Comparison of ENCODE assay signal across 1 cellular context in the genomic region with DNA sequence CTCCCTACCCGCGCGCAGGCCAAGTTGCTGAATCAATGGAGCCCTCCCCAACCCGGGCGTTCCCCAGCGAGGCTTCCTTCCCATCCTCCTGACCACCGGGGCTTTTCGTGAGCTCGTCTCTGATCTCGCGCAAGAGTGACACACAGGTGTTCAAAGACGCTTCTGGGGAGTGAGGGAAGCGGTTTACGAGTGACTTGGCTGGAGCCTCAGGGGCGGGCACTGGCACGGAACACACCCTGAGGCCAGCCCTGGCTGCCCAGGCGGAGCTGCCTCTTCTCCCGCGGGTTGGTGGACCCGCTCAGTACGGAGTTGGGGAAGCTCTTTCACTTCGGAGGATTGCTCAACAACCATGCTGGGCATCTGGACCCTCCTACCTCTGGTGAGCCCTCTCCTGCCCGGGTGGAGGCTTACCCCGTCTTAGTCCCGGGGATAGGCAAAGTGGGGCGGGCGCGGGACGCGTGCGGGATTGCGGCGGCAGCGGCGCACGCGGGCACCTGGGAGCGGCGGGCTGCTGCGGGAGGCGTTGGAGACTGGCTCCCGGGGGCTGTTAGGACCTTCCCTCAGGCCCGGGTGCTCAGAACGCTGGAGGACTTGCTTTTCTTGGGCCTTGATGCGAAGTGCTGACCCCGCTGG.
A peak's percentile ranks its signal among the peaks of the same experiment; 100 is the strongest.
TF ChIP-seq lines count a peak whose summit lies in the region.

A gene (plus strand): TSS at position 271 of the 633 bp plus-strand sequence. CDS start 79 bp downstream, at position 350.

TF ChIP-seq in HepG2, 621 proteins besides CTCF, POLR2A, EP300 and RAD21 (continued from another document and continues in another):
- TF ChIP-seq, protein P1, sequence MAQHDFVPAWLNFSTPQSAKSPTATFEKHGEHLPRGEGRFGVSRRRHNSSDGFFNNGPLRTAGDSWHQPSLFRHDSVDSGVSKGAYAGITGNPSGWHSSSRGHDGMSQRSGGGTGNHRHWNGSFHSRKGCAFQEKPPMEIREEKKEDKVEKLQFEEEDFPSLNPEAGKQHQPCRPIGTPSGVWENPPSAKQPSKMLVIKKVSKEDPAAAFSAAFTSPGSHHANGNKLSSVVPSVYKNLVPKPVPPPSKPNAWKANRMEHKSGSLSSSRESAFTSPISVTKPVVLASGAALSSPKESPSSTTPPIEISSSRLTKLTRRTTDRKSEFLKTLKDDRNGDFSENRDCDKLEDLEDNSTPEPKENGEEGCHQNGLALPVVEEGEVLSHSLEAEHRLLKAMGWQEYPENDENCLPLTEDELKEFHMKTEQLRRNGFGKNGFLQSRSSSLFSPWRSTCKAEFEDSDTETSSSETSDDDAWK (CRISPR knock-in tag; IDR thresholded peaks at IDR 0.05), result no peak
- TF ChIP-seq ZNF761 (CRISPR knock-in tag; conservative IDR thresholded peaks at IDR 0.05) (0 out of 2 replicates have a peak, but pooled peaks have one; percentile 44), ZNF670 (CRISPR knock-in tag; IDR thresholded peaks at IDR 0.05; ENCODE audit: borderline replicate concordance) (no peak), RFXANK (CRISPR knock-in tag; IDR thresholded peaks at IDR 0.05) (no peak), MAZ (IDR thresholded peaks at IDR 0.05; ENCODE audit: borderline replicate concordance, low read depth, low read length) (0 out of 2 replicates have a peak, but pooled peaks have one; percentile 25), MAZ (CRISPR knock-in tag; IDR thresholded peaks at IDR 0.05; ENCODE audit: low read depth) (no peak), SIN3A (IDR thresholded peaks at IDR 0.05; ENCODE audit: borderline replicate concordance, low read depth, low read length) (peak; percentile 43; the same call in 1 of the 2 replicates), HOXA5 (CRISPR knock-in tag; IDR thresholded peaks at IDR 0.05) (no peak), CEBPG (CRISPR knock-in tag; IDR thresholded peaks at IDR 0.05) (peak; percentile 70), ZNF891 (CRISPR knock-in tag; IDR thresholded peaks at IDR 0.05) (peak; percentile 48; the same call in 1 of the 2 replicates), ZNF296 (CRISPR knock-in tag; conservative IDR thresholded peaks at IDR 0.05) (0 out of 2 replicates have a peak, but pooled peaks have one; percentile 22), MYC (CRISPR knock-in tag; IDR thresholded peaks at IDR 0.05; ENCODE audit: borderline replicate concordance) (peak; percentile 73; the same call in 1 of the 2 replicates), ZBTB1 (CRISPR knock-in tag; IDR thresholded peaks at IDR 0.05; ENCODE audit: borderline replicate concordance) (peak; percentile 14; the same call in 1 of the 2 replicates), HNRNPL (IDR thresholded peaks at IDR 0.05; ENCODE audit: low read depth, low read length) (peak; percentile 86), ZNF331 (CRISPR knock-in tag; IDR thresholded peaks at IDR 0.05) (peak; percentile 5; the same call in 1 of the 2 replicates), PHF8 (CRISPR knock-in tag; IDR thresholded peaks at IDR 0.05) (peak; percentile 70), ZFX (CRISPR knock-in tag; IDR thresholded peaks at IDR 0.05; ENCODE audit: low read depth) (peak; percentile 74; the same call in 1 of the 2 replicates), SPEN (CRISPR knock-in tag; IDR thresholded peaks at IDR 0.05; ENCODE audit: low read depth) (no peak), ESRRA (CRISPR knock-in tag; IDR thresholded peaks at IDR 0.05; ENCODE audit: low read depth) (no peak), ZNF598 (CRISPR knock-in tag; IDR thresholded peaks at IDR 0.05; ENCODE audit: borderline replicate concordance) (peak; percentile 47; the same call in 1 of the 2 replicates), KLF13 (CRISPR knock-in tag; IDR thresholded peaks at IDR 0.05) (0 out of 2 replicates have a peak, but pooled peaks have one; percentile 36), CENPT (CRISPR knock-in tag; IDR thresholded peaks at IDR 0.05; ENCODE audit: low read depth) (no peak), KDM5A (IDR thresholded peaks at IDR 0.05; ENCODE audit: borderline replicate concordance, low read length) (no peak), ZNF143 (CRISPR knock-in tag; IDR thresholded peaks at IDR 0.05) (no peak), ZNF274 (CRISPR knock-in tag; IDR thresholded peaks at IDR 0.05) (no peak), ZSCAN21 (CRISPR knock-in tag; IDR thresholded peaks at IDR 0.05; ENCODE audit: borderline replicate concordance) (0 out of 2 replicates have a peak, but pooled peaks have one; percentile 18), ZNF747 (CRISPR knock-in tag; IDR thresholded peaks at IDR 0.05; ENCODE audit: borderline replicate concordance) (peak; percentile 15; the same call in 1 of the 2 replicates), ZNF775 (CRISPR knock-in tag; IDR thresholded peaks at IDR 0.05; ENCODE audit: borderline replicate concordance) (no peak), SOX6 (IDR thresholded peaks at IDR 0.05) (no peak), SOX6 (CRISPR knock-in tag; IDR thresholded peaks at IDR 0.05) (peak; percentile 45; the same call in 1 of the 2 replicates), KLF6 (CRISPR knock-in tag; IDR thresholded peaks at IDR 0.05) (no peak; the same call in 1 of the 2 replicates)
- TF ChIP-seq, protein P2, sequence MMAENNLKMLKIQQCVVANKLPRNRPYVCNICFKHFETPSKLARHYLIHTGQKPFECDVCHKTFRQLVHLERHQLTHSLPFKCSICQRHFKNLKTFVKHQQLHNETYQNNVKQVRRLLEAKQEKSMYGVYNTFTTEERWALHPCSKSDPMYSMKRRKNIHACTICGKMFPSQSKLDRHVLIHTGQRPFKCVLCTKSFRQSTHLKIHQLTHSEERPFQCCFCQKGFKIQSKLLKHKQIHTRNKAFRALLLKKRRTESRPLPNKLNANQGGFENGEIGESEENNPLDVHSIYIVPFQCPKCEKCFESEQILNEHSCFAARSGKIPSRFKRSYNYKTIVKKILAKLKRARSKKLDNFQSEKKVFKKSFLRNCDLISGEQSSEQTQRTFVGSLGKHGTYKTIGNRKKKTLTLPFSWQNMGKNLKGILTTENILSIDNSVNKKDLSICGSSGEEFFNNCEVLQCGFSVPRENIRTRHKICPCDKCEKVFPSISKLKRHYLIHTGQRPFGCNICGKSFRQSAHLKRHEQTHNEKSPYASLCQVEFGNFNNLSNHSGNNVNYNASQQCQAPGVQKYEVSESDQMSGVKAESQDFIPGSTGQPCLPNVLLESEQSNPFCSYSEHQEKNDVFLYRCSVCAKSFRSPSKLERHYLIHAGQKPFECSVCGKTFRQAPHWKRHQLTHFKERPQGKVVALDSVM (CRISPR knock-in tag; IDR thresholded peaks at IDR 0.05), result 0 out of 2 replicates have a peak, but pooled peaks have one; percentile 16
- TF ChIP-seq, protein P3, sequence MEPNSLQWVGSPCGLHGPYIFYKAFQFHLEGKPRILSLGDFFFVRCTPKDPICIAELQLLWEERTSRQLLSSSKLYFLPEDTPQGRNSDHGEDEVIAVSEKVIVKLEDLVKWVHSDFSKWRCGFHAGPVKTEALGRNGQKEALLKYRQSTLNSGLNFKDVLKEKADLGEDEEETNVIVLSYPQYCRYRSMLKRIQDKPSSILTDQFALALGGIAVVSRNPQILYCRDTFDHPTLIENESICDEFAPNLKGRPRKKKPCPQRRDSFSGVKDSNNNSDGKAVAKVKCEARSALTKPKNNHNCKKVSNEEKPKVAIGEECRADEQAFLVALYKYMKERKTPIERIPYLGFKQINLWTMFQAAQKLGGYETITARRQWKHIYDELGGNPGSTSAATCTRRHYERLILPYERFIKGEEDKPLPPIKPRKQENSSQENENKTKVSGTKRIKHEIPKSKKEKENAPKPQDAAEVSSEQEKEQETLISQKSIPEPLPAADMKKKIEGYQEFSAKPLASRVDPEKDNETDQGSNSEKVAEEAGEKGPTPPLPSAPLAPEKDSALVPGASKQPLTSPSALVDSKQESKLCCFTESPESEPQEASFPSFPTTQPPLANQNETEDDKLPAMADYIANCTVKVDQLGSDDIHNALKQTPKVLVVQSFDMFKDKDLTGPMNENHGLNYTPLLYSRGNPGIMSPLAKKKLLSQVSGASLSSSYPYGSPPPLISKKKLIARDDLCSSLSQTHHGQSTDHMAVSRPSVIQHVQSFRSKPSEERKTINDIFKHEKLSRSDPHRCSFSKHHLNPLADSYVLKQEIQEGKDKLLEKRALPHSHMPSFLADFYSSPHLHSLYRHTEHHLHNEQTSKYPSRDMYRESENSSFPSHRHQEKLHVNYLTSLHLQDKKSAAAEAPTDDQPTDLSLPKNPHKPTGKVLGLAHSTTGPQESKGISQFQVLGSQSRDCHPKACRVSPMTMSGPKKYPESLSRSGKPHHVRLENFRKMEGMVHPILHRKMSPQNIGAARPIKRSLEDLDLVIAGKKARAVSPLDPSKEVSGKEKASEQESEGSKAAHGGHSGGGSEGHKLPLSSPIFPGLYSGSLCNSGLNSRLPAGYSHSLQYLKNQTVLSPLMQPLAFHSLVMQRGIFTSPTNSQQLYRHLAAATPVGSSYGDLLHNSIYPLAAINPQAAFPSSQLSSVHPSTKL (CRISPR knock-in tag; IDR thresholded peaks at IDR 0.05), result no peak; the same call in 1 of the 2 replicates
- TF ChIP-seq, protein P4, sequence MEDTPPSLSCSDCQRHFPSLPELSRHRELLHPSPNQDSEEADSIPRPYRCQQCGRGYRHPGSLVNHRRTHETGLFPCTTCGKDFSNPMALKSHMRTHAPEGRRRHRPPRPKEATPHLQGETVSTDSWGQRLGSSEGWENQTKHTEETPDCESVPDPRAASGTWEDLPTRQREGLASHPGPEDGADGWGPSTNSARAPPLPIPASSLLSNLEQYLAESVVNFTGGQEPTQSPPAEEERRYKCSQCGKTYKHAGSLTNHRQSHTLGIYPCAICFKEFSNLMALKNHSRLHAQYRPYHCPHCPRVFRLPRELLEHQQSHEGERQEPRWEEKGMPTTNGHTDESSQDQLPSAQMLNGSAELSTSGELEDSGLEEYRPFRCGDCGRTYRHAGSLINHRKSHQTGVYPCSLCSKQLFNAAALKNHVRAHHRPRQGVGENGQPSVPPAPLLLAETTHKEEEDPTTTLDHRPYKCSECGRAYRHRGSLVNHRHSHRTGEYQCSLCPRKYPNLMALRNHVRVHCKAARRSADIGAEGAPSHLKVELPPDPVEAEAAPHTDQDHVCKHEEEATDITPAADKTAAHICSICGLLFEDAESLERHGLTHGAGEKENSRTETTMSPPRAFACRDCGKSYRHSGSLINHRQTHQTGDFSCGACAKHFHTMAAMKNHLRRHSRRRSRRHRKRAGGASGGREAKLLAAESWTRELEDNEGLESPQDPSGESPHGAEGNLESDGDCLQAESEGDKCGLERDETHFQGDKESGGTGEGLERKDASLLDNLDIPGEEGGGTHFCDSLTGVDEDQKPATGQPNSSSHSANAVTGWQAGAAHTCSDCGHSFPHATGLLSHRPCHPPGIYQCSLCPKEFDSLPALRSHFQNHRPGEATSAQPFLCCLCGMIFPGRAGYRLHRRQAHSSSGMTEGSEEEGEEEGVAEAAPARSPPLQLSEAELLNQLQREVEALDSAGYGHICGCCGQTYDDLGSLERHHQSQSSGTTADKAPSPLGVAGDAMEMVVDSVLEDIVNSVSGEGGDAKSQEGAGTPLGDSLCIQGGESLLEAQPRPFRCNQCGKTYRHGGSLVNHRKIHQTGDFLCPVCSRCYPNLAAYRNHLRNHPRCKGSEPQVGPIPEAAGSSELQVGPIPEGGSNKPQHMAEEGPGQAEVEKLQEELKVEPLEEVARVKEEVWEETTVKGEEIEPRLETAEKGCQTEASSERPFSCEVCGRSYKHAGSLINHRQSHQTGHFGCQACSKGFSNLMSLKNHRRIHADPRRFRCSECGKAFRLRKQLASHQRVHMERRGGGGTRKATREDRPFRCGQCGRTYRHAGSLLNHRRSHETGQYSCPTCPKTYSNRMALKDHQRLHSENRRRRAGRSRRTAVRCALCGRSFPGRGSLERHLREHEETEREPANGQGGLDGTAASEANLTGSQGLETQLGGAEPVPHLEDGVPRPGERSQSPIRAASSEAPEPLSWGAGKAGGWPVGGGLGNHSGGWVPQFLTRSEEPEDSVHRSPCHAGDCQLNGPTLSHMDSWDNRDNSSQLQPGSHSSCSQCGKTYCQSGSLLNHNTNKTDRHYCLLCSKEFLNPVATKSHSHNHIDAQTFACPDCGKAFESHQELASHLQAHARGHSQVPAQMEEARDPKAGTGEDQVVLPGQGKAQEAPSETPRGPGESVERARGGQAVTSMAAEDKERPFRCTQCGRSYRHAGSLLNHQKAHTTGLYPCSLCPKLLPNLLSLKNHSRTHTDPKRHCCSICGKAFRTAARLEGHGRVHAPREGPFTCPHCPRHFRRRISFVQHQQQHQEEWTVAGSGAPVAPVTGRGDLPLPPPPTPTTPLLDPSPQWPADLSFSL (CRISPR knock-in tag; IDR thresholded peaks at IDR 0.05), result no peak
- TF ChIP-seq, protein P5, sequence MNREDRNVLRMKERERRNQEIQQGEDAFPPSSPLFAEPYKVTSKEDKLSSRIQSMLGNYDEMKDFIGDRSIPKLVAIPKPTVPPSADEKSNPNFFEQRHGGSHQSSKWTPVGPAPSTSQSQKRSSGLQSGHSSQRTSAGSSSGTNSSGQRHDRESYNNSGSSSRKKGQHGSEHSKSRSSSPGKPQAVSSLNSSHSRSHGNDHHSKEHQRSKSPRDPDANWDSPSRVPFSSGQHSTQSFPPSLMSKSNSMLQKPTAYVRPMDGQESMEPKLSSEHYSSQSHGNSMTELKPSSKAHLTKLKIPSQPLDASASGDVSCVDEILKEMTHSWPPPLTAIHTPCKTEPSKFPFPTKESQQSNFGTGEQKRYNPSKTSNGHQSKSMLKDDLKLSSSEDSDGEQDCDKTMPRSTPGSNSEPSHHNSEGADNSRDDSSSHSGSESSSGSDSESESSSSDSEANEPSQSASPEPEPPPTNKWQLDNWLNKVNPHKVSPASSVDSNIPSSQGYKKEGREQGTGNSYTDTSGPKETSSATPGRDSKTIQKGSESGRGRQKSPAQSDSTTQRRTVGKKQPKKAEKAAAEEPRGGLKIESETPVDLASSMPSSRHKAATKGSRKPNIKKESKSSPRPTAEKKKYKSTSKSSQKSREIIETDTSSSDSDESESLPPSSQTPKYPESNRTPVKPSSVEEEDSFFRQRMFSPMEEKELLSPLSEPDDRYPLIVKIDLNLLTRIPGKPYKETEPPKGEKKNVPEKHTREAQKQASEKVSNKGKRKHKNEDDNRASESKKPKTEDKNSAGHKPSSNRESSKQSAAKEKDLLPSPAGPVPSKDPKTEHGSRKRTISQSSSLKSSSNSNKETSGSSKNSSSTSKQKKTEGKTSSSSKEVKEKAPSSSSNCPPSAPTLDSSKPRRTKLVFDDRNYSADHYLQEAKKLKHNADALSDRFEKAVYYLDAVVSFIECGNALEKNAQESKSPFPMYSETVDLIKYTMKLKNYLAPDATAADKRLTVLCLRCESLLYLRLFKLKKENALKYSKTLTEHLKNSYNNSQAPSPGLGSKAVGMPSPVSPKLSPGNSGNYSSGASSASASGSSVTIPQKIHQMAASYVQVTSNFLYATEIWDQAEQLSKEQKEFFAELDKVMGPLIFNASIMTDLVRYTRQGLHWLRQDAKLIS (CRISPR knock-in tag; IDR thresholded peaks at IDR 0.05), result 0 out of 2 replicates have a peak, but pooled peaks have one; percentile 28
- TF ChIP-seq, protein P6, sequence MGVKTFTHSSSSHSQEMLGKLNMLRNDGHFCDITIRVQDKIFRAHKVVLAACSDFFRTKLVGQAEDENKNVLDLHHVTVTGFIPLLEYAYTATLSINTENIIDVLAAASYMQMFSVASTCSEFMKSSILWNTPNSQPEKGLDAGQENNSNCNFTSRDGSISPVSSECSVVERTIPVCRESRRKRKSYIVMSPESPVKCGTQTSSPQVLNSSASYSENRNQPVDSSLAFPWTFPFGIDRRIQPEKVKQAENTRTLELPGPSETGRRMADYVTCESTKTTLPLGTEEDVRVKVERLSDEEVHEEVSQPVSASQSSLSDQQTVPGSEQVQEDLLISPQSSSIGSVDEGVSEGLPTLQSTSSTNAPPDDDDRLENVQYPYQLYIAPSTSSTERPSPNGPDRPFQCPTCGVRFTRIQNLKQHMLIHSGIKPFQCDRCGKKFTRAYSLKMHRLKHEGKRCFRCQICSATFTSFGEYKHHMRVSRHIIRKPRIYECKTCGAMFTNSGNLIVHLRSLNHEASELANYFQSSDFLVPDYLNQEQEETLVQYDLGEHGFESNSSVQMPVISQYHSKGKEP (CRISPR knock-in tag; IDR thresholded peaks at IDR 0.05), result no peak
